Comparison of ENCODE assay signal across 8 cellular contexts in the genomic region with DNA sequence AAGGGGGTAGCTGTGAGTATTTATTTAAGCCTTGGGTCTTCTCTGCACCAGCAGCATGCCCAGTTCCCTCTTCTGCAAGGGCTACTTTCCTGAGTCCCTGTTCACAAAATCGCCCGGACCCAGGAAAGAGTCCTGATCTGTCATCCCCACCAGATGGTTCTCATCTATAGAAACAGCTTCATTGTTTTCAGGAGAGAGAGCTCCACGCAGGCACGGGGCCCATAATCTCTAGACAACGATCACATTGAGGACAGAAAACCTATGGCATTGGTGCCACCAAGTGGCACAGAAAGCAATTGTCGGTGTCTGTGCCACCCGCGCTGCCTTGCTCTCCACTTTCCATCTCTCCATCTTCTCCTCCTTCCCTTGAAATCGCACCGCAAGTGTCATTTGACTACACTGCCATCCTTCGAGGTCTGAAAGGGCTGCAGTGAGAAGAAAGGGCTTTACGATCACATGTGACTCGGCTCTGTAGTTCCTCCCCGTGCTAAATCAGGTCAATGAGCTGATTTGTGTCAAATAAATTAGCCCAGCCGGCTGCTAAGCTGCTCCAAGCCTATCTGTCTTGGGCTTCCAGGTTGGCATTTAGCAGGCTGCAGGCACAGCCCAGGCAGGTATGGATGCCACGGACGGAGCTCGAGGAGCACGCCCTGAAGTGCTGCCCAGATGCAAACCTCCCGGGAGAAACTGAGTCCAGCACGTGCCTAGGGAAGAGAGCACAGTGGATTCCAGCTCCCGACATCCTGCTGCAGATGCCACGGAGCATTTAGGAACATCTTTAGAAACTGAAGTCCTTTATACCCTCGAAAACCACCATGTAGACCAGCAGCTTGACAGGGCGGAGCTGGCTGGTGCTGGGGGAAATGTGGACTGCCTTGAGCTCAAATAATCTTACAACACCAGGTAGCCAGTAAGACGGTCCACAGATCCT. TPM values are rescaled to one million over a fixed set of nuclear protein-coding genes. Genes with fewer than 3 reads are reported as not detected.
A peak's percentile ranks its signal among the peaks of the same experiment; 100 is the strongest.
DNase-seq lines count a peak whose midpoint lies in the region; ATAC-seq and TF ChIP-seq lines count a peak whose summit lies in the region.

No MANE protein-coding gene starts in this region.

- H3K36me3 Mint-ChIP-seq in T-helper 17 cell (ENCODE audit: low read depth) (no peaks in the 10 kb centered on the region), glutamatergic neuron (ENCODE audit: unreplicated experiment) (no peaks in the 10 kb centered on the region)

- ATAC-seq in Right ventricle myocardium inferior (peak; percentile 72), T-helper 17 cell (peak; percentile 86)

- H3K9ac ChIP-seq in smooth muscle cell (ENCODE audit: low read depth), result no peak overlapping the region

- 46% methylated on average over 26 of the region's 26 CpGs for WGBS in hepatocyte (ENCODE audit: low lambda C conversion rate, missing lambda C conversion rate)
- WGBS in smooth muscle cell (ENCODE audit: low lambda C conversion rate), result 53% methylated on average over 26 of the region's 26 CpGs

- H3K4me1 ChIP-seq in hepatocyte (ENCODE audit: insufficient read depth), result no peaks in the 10 kb centered on the region
- no peaks in the 10 kb centered on the region for H3K4me1 ChIP-seq in smooth muscle cell (ENCODE audit: low read depth)

- H3K4me1 Mint-ChIP-seq in T-helper 17 cell, result peaks cover 13% of the 10 kb centered on the region
- peaks cover 44% of the 10 kb centered on the region for H3K4me1 Mint-ChIP-seq in glutamatergic neuron (ENCODE audit: low read depth, unreplicated experiment)

- H2AFZ ChIP-seq in hepatocyte (no peak overlapping the region), smooth muscle cell (ENCODE audit: low read depth) (no peak overlapping the region)

- H3K4me3 Mint-ChIP-seq in T-helper 17 cell (peak overlapping the region; percentile 80), glutamatergic neuron (ENCODE audit: unreplicated experiment) (no peak overlapping the region)

- H3K9me3 ChIP-seq in T-helper 17 cell (ENCODE audit: control insufficient read depth, low read length, poor library complexity, severe bottlenecking) (no peaks in the 10 kb centered on the region), hepatocyte (ENCODE audit: low read depth) (no peaks in the 10 kb centered on the region), smooth muscle cell (replicated peaks; ENCODE audit: low read depth) (no peaks in the 10 kb centered on the region)

- H3K27me3 Mint-ChIP-seq in T-helper 17 cell, result no peaks in the 10 kb centered on the region
- peaks cover 6% of the 10 kb centered on the region for H3K27me3 Mint-ChIP-seq in glutamatergic neuron (ENCODE audit: unreplicated experiment)

- H3K79me2 ChIP-seq in hepatocyte (no peaks in the 10 kb centered on the region), smooth muscle cell (ENCODE audit: low read depth) (no peaks in the 10 kb centered on the region)

- DNase-seq in Right ventricle myocardium inferior (ENCODE audit: missing footprints), result no peak
- no peak for DNase-seq in cardiac septum (ENCODE audit: low spot score)
- peak; percentile 50 for DNase-seq in NCI-H146 treated with DMSO at 0.1 percent for 48 hours (lab: John Stamatoyannopoulos, UW; ENCODE audit: unreplicated experiment)
- DNase-seq in T-helper 17 cell, result peak in 1 of 3 donors; percentile 18
- DNase-seq in astrocyte of the cerebellum (ENCODE audit: low read depth), result no peak
- peak; percentile 72 for DNase-seq in hepatocyte (ENCODE audit: low spot score)
- no peak for DNase-seq in smooth muscle cell (lab: John Stamatoyannopoulos, UW; ENCODE audit: unreplicated experiment)
- no peak for DNase-seq in glutamatergic neuron

- H3K4me2 ChIP-seq in hepatocyte (peak overlapping the region; percentile 48), smooth muscle cell (no peak overlapping the region)

- no peaks in the 10 kb centered on the region for H3K9me2 ChIP-seq in hepatocyte (replicated peaks; ENCODE audit: insufficient read depth)

- H3K4me3 ChIP-seq in astrocyte of the cerebellum (ENCODE audit: low read depth, low read length) (no peak overlapping the region), hepatocyte (no peak overlapping the region), smooth muscle cell (no peak overlapping the region)

- TF ChIP-seq CTCF in astrocyte of the cerebellum (IDR thresholded peaks at IDR 0.05; ENCODE audit: low read depth, low read length, missing control alignments) (peak; percentile 47), hepatocyte (IDR thresholded peaks at IDR 0.05; ENCODE audit: poor library complexity) (peak; percentile 66), smooth muscle cell (IDR thresholded peaks at IDR 0.05; ENCODE audit: borderline replicate concordance, insufficient read depth, poor library complexity, severe bottlenecking) (peak; percentile 51), glutamatergic neuron (IDR thresholded peaks at IDR 0.05; ENCODE audit: partially characterized antibody, unreplicated experiment) (no peak)

- no peak overlapping the region for H3K27ac ChIP-seq in hepatocyte
- H3K27ac ChIP-seq in smooth muscle cell (ENCODE audit: low read depth), result no peak overlapping the region

- H3K9me3 Mint-ChIP-seq in glutamatergic neuron (ENCODE audit: unreplicated experiment), result peaks cover 3% of the 10 kb centered on the region

- H3K36me3 ChIP-seq in hepatocyte (replicated peaks; ENCODE audit: insufficient read depth, low read depth) (no peaks in the 10 kb centered on the region), smooth muscle cell (ENCODE audit: low read depth) (no peaks in the 10 kb centered on the region)

- H3K27me3 ChIP-seq in hepatocyte, result peaks cover 10% of the 10 kb centered on the region
- H3K27me3 ChIP-seq in smooth muscle cell (ENCODE audit: low read depth), result peaks cover 16% of the 10 kb centered on the region

- no peaks in the 10 kb centered on the region for H4K20me1 ChIP-seq in hepatocyte (ENCODE audit: insufficient read depth, poor library complexity, severe bottlenecking)
- H4K20me1 ChIP-seq in smooth muscle cell (ENCODE audit: low read depth), result no peaks in the 10 kb centered on the region

- H3K27ac Mint-ChIP-seq in T-helper 17 cell, result peak overlapping the region; percentile 67
- no peak overlapping the region for H3K27ac Mint-ChIP-seq in glutamatergic neuron (ENCODE audit: unreplicated experiment)

- H3F3A ChIP-seq in smooth muscle cell (ENCODE audit: low read depth), result no peaks in the 10 kb centered on the region

- intact Hi-C loops in Right ventricle myocardium inferior (cut with DNase I), result loop anchor here (5.0 to 10.0 kb wide), 2 partner anchors 446 to 712 kb away; no protein-coding TSS in a partner anchor
- intact Hi-C loops in cardiac septum (cut with DNase I), result loop anchor here (5.0 kb wide), 1 partner anchor 712 kb away; no protein-coding TSS in a partner anchor

- in situ Hi-C loops in astrocyte of the cerebellum (cut with HindIII; ENCODE audit: low sequenced_read_pairs), result no loop called here

RNA-seq across cellular contexts. Expression of a gene that starts 28.8 kb away (rescaled TPM):
- total RNA-seq in Right ventricle myocardium inferior (9.4 TPM), cardiac septum (10.5 TPM), T-helper 17 cell (10 to 100 TPM; 17.2 to 18.5 TPM), hepatocyte (94.5 and 95.2 TPM in 2 replicates), smooth muscle cell (25.8 and 28.5 TPM in 2 replicates), glutamatergic neuron (ENCODE audit: unreplicated experiment) (40.8 TPM)
- polyA plus RNA-seq in hepatocyte (36.0 and 42.2 TPM in 2 replicates), smooth muscle cell (19.0 and 21.3 TPM in 2 replicates)

RNA-seq across cellular contexts. Expression of a gene that starts 29.0 kb away (rescaled TPM):
- 1.0 TPM for total RNA-seq in Right ventricle myocardium inferior
- 0.78 TPM for total RNA-seq in cardiac septum
- 1 to 10 TPM; 4.9 to 5.7 TPM for total RNA-seq in T-helper 17 cell
- 2.6 and 2.9 TPM in 2 replicates for total RNA-seq in hepatocyte
- 1.5 and 2.8 TPM in 2 replicates for polyA plus RNA-seq in hepatocyte
- 1.4 and 2.0 TPM in 2 replicates for total RNA-seq in smooth muscle cell
- polyA plus RNA-seq in smooth muscle cell, result 2.1 and 2.4 TPM in 2 replicates
- total RNA-seq in glutamatergic neuron (ENCODE audit: unreplicated experiment), result 55.8 TPM

Comparison
In these comparisons a context has a peak if more than half of its experiments do, and no peak if none do; other contexts are left out.
1. DNase-seq: peak in NCI-H146 treated with DMSO at 0.1 percent for 48 hours (single experiment) and hepatocyte (single experiment); none in Right ventricle myocardium inferior (single experiment), cardiac septum (single experiment), astrocyte of the cerebellum (single experiment), smooth muscle cell (single experiment) and glutamatergic neuron (single experiment).